8 cellular contexts compared by ENCODE assay signal in genomic region chr14:39175445-39176262, GRCh38. TPM values are rescaled to one million over a fixed set of nuclear protein-coding genes. Genes with fewer than 3 reads are reported as not detected.
DNase-seq lines count a peak whose midpoint lies in the region; ATAC-seq and TF ChIP-seq lines count a peak whose summit lies in the region.

No MANE protein-coding gene starts in this region.

- peaks cover 50% of the 10 kb centered on the region for H3K36me3 ChIP-seq in A673 (ENCODE audit: insufficient read depth, low read length, poor library complexity, severe bottlenecking)
- H3K36me3 ChIP-seq in OCI-LY1 (ENCODE audit: insufficient read depth, low read length), result peaks cover 55% of the 10 kb centered on the region

- peak overlapping the region; percentile 73 for H3K4me2 ChIP-seq in OCI-LY1 (ENCODE audit: low read length)

- ATAC-seq in HG02938 (IDR thresholded peaks at IDR 0.05; ENCODE audit: unreplicated experiment), result peak; percentile 5

- H3K9me3 Mint-ChIP-seq in brain, result no peaks in the 10 kb centered on the region

- H3K27me3 ChIP-seq in A673 (replicated peaks; ENCODE audit: insufficient read depth, low read depth, low read length, poor library complexity), result no peaks in the 10 kb centered on the region
- H3K27me3 ChIP-seq in OCI-LY1 (ENCODE audit: insufficient read depth, low read length), result no peaks in the 10 kb centered on the region

- peak overlapping the region; percentile 89 for H3K4me3 ChIP-seq in A673 (ENCODE audit: low read depth, low read length, poor library complexity, severe bottlenecking)
- peak overlapping the region; percentile 76 for H3K4me3 ChIP-seq in OCI-LY1 (ENCODE audit: low read depth, low read length, poor library complexity, severe bottlenecking)

- H3K79me2 ChIP-seq in OCI-LY1 (ENCODE audit: insufficient read depth, low read length), result peaks cover 18% of the 10 kb centered on the region

- H3K27ac Mint-ChIP-seq in brain, result peak overlapping the region; percentile 98 to 100 (median 100)

- H3K9me2 ChIP-seq in OCI-LY1 (ENCODE audit: low read depth, low read length), result no peaks in the 10 kb centered on the region

- peaks cover 6% of the 10 kb centered on the region; the same call in 1 of the 2 replicates for H3F3A ChIP-seq in OCI-LY1 (ENCODE audit: insufficient read depth, low read length)

- TF ChIP-seq CTCF in A673 (conservative IDR thresholded peaks at IDR 0.05; ENCODE audit: low read depth, low read length), result no peak
- no peak for TF ChIP-seq CTCF in GM10248 (IDR thresholded peaks at IDR 0.05; ENCODE audit: control extremely low read depth, extremely low read depth, low read depth, missing control alignments)
- no peak for TF ChIP-seq CTCF in OCI-LY1 (IDR thresholded peaks at IDR 0.05; ENCODE audit: low read length)
- TF ChIP-seq CTCF in brain (conservative IDR thresholded peaks at IDR 0.05), result no peak

- H3K4me3 Mint-ChIP-seq in brain, result peak overlapping the region; percentile 95 to 100 (median 98)

- DNase-seq in A673 (ENCODE audit: low spot score) (peak; percentile 56), GM10248 (ENCODE audit: extremely low spot score) (peak; percentile 38), kidney tubule cell (ENCODE audit: low spot score) (peak; percentile 57), NCI-H2107 (lab: John Stamatoyannopoulos, UW) (no peak)
- peak; percentile 18 to 27 (median 21) for DNase-seq in stimulated activated CD4-positive, alpha-beta T cell treated with anti-CD3 and anti-CD28 coated beads, TNF-alpha, amount 100 ng/mL, for 48 hours (ENCODE audit: low read depth in 3 of 3)

- H3K27ac ChIP-seq in A673 (ENCODE audit: low read depth, low read length, poor library complexity, severe bottlenecking), result peak overlapping the region; percentile 96
- H3K27ac ChIP-seq in OCI-LY1 (ENCODE audit: low read depth, low read length, poor library complexity, severe bottlenecking), result peak overlapping the region; percentile 96

- H3K9ac ChIP-seq in OCI-LY1 (ENCODE audit: low read length), result peak overlapping the region; percentile 99

- peaks cover 33% of the 10 kb centered on the region for H3K36me3 Mint-ChIP-seq in brain

- no peaks in the 10 kb centered on the region for H4K20me1 ChIP-seq in OCI-LY1 (ENCODE audit: insufficient read depth, low read length)

- peaks cover 6% of the 10 kb centered on the region for H3K27me3 Mint-ChIP-seq in brain

- POLR2A ChIA-PET in A673 (lab: Charles Lee; ENCODE audit: low non-redundant PET) (interaction anchor here (0.5 to 0.7 kb wide), 2 partner anchors 10 kb away, joined by 3 to 4 read pairs; no protein-coding TSS in a partner anchor), GM10248 (lab: Yijun Ruan, JAX) (interaction anchor here (1.3 to 1.4 kb wide), 2 partner anchors 9 to 15 kb away, joined by 4 to 10 read pairs; no protein-coding TSS in a partner anchor)

- intact Hi-C loops in A673 (cut with micrococcal nuclease; ENCODE audit: unreplicated experiment), result loop anchor here (2.0 kb wide), 1 partner anchor 93 kb away; no protein-coding TSS in a partner anchor

- CTCF ChIA-PET in A673 (lab: Charles Lee), result no interaction called here
- CTCF ChIA-PET in GM10248 (lab: Yijun Ruan, JAX), result interaction anchor here (1.0 kb wide), 1 partner anchor 14 kb away, joined by 3 read pairs; no protein-coding TSS in a partner anchor

- H3K4me1 ChIP-seq in A673 (ENCODE audit: insufficient read depth, low read length, poor library complexity, severe bottlenecking) (peaks cover 15% of the 10 kb centered on the region), OCI-LY1 (ENCODE audit: insufficient read depth, low read length, severe bottlenecking) (peaks cover 50% of the 10 kb centered on the region)

- H3K4me1 Mint-ChIP-seq in brain, result peaks cover 49% of the 10 kb centered on the region

- H2AFZ ChIP-seq in OCI-LY1 (ENCODE audit: low read length), result no peak overlapping the region

- H3K9me3 ChIP-seq in A673 (ENCODE audit: low read depth, low read length, poor library complexity, severe bottlenecking), result no peaks in the 10 kb centered on the region
- H3K9me3 ChIP-seq in OCI-LY1 (ENCODE audit: low read length), result no peaks in the 10 kb centered on the region

- BruUV-seq in A673 (replicated peaks; lab: Mats Ljungman, UMichigan), result TSS peak; percentile 66

RNA-seq across cellular contexts. Expression of gene PNN, which starts 0.6 kb away (rescaled TPM):
- total RNA-seq in A673 (2021), result 136 and 146 TPM in 2 replicates
- polyA plus RNA-seq in brain (ENCODE audit: insufficient read depth, low read depth, low replicate concordance), result 35.3 TPM

RNA-seq across cellular contexts. Expression of gene TRAPPC6B, which starts 5.5 kb away (rescaled TPM):
- total RNA-seq in A673 (2021), result 25.8 and 27.0 TPM in 2 replicates
- polyA plus RNA-seq in brain (ENCODE audit: insufficient read depth, low read depth, low replicate concordance), result 13.3 TPM

RNA-seq across cellular contexts. Expression of gene MIA2, which starts 58.1 kb away (rescaled TPM):
- 16.0 and 16.7 TPM in 2 replicates for total RNA-seq in A673 (2021)
- 8.7 TPM for polyA plus RNA-seq in brain (ENCODE audit: insufficient read depth, low read depth, low replicate concordance)
